ENCODE assay signal across 8 cellular contexts in genomic region chr7:45768516-45769394, GRCh38.
DNase-seq lines count a peak whose midpoint lies in the region; ATAC-seq and TF ChIP-seq lines count a peak whose summit lies in the region.
"Not testable (repeated sequence)": the region's sequence is repeated elsewhere in the genome, so short reads cannot be mapped to it uniquely, and the experiment has no call there.

No MANE protein-coding gene starts in this region.

- H3K9me3 Mint-ChIP-seq in CD14-positive monocyte, result not testable (repeated sequence)

- DNase-seq in CD14-positive monocyte (ENCODE audit: low spot score) (peak; percentile 99), NCI-H748 (lab: John Stamatoyannopoulos, UW; ENCODE audit: unreplicated experiment) (peak; percentile 99), dermis microvascular lymphatic vessel endothelial cell (ENCODE audit: low read depth in 2 of 2) (peak; percentile 97 to 99)
- peak; percentile 97 for DNase-seq in activated CD4-positive, alpha-beta T cell treated with anti-CD3 and anti-CD28 coated beads, Interleukin-2, amount 50 U/mL, for 4 hours
- peak; percentile 98 for DNase-seq in stimulated activated CD4-positive, alpha-beta T cell treated with anti-CD3 and anti-CD28 coated beads, Interleukin-4, amount 100 ng/mL, for 1 hour

- peak overlapping the region; percentile 68 to 85 for H3K9ac ChIP-seq in liver (ENCODE audit: low read depth in 1 of 2, low read length in 2 of 2)

- H3K27ac ChIP-seq in liver (ENCODE audit: low read depth in 1 of 2, low read length in 2 of 2), result peak overlapping the region; percentile 67 to 86

- TF ChIP-seq CTCF in CD14-positive monocyte (IDR thresholded peaks at IDR 0.05); liver (IDR thresholded peaks at IDR 0.05; ENCODE audit: low read depth, low read length, missing input control): not testable (repeated sequence)

- H3K27me3 Mint-ChIP-seq in CD14-positive monocyte (ENCODE audit: low read depth in 3 of 3), result not testable (repeated sequence)

- H3K4me3 Mint-ChIP-seq in CD14-positive monocyte, result peak overlapping the region; percentile 83 to 92

- H3K36me3 Mint-ChIP-seq in CD14-positive monocyte, result not testable (repeated sequence)

- H3K9me3 ChIP-seq in liver (ENCODE audit: control insufficient read depth in 4 of 4, low read length in 3 of 4), result not testable (repeated sequence)

- under 1% methylated on average over 72 of the region's 72 CpGs for WGBS in liver

- peak overlapping the region; percentile 57 to 86 (median 77) for H3K4me3 ChIP-seq in liver (ENCODE audit: low read depth in 1 of 3, low read length in 3 of 3)

- TF ChIP-seq RAD21 in liver (IDR thresholded peaks at IDR 0.05), result peak in 1 of 2 donors; percentile 7

- intact Hi-C loops in CD14-positive monocyte (cut with micrococcal nuclease), result not testable (repeated sequence)

- not testable (repeated sequence) for H3K4me1 Mint-ChIP-seq in CD14-positive monocyte

- peak overlapping the region; percentile 92 to 99 (median 98) for H3K27ac Mint-ChIP-seq in CD14-positive monocyte

- not testable (repeated sequence) for H3K4me1 ChIP-seq in liver (ENCODE audit: control insufficient read depth in 4 of 4, insufficient read depth in 4 of 4, low read length in 3 of 4)

- H3K27me3 ChIP-seq in liver (ENCODE audit: control insufficient read depth in 4 of 4, insufficient read depth in 4 of 4, low read length in 3 of 4), result not testable (repeated sequence)

- H3K36me3 ChIP-seq in liver (ENCODE audit: control insufficient read depth in 4 of 4, insufficient read depth in 3 of 4, low read depth in 1 of 4, low read length in 3 of 4), result not testable (repeated sequence)

- ATAC-seq in GM19395 (IDR thresholded peaks at IDR 0.05; ENCODE audit: unreplicated experiment) (peak; percentile 100), HG03558 (IDR thresholded peaks at IDR 0.05; ENCODE audit: extremely low read depth, unreplicated experiment) (peak; percentile 98)

TF ChIP-seq in liver, 16 proteins besides CTCF, POLR2A, EP300 and RAD21:
- TF ChIP-seq GABPA (IDR thresholded peaks at IDR 0.05 in 1 of 2, conservative IDR thresholded peaks at IDR 0.05 in 1 of 2) (peak in 1 of 2 donors; percentile 64), ZBTB33 (IDR thresholded peaks at IDR 0.05) (peak; percentile 53), MAX (IDR thresholded peaks at IDR 0.05) (peak; percentile 29), REST (IDR thresholded peaks at IDR 0.05) (peak; percentile 52), YY1 (IDR thresholded peaks at IDR 0.05) (peak; percentile 88), SP1 (IDR thresholded peaks at IDR 0.05) (peak; percentile 78)

Comparison
In these comparisons a context has a peak if more than half of its experiments do, and no peak if none do; other contexts are left out.
1. Peak in every context shown above with its lines: DNase-seq, ATAC-seq, H3K4me3 ChIP-seq and H3K27ac ChIP-seq.